ENCODE assay signal across 8 cellular contexts in genomic region chr19:58380037-58380735, GRCh38. TPM values are rescaled to one million over a fixed set of nuclear protein-coding genes. Genes with fewer than 3 reads are reported as not detected.
DNase-seq lines count a peak whose midpoint lies in the region; ATAC-seq, FAIRE-seq and TF ChIP-seq lines count a peak whose summit lies in the region.

No MANE protein-coding gene starts in this region.

- peak overlapping the region; percentile 95 for H3K4me3 Mint-ChIP-seq in activated naive CD4-positive, alpha-beta T cell treated with anti-CD3 and anti-CD28 coated beads, Interleukin-2, amount 50 U/mL, for 24 hours
- peak overlapping the region; percentile 92 for H3K4me3 Mint-ChIP-seq in activated naive CD8-positive, alpha-beta T cell treated with anti-CD3 and anti-CD28 coated beads, Interleukin-2, amount 10 ng/mL, durations not matched to agents 7 days and 5 days

- no peaks in the 10 kb centered on the region for H3K27me3 Mint-ChIP-seq in activated naive CD4-positive, alpha-beta T cell treated with anti-CD3 and anti-CD28 coated beads, Interleukin-2, amount 50 U/mL, for 24 hours
- no peaks in the 10 kb centered on the region for H3K27me3 Mint-ChIP-seq in activated naive CD8-positive, alpha-beta T cell treated with anti-CD3 and anti-CD28 coated beads, Interleukin-2, amount 10 ng/mL, durations not matched to agents 7 days and 5 days

- H3K4me1 Mint-ChIP-seq in activated naive CD4-positive, alpha-beta T cell treated with anti-CD3 and anti-CD28 coated beads, Interleukin-2, amount 50 U/mL, for 24 hours = peaks cover 20% of the 10 kb centered on the region
- H3K4me1 Mint-ChIP-seq in activated naive CD8-positive, alpha-beta T cell treated with anti-CD3 and anti-CD28 coated beads, Interleukin-2, amount 10 ng/mL, durations not matched to agents 7 days and 5 days = peaks cover 13% of the 10 kb centered on the region

- no peaks in the 10 kb centered on the region for H3K9me3 Mint-ChIP-seq in activated naive CD4-positive, alpha-beta T cell treated with anti-CD3 and anti-CD28 coated beads, Interleukin-2, amount 50 U/mL, for 24 hours
- H3K9me3 Mint-ChIP-seq in activated naive CD8-positive, alpha-beta T cell treated with anti-CD3 and anti-CD28 coated beads, Interleukin-2, amount 10 ng/mL, durations not matched to agents 7 days and 5 days = no peaks in the 10 kb centered on the region

- FAIRE-seq in RCC 7860 (lab: Jason Lieb, UNC) = no peak

- H3K4me1 ChIP-seq in testis = peaks cover 13% of the 10 kb centered on the region

- H3K27ac ChIP-seq in layer of hippocampus (ENCODE audit: low read depth, low read length) = peak overlapping the region; percentile 90
- H3K27ac ChIP-seq in testis = peak overlapping the region; percentile 83 to 95

- no peak for TF ChIP-seq CTCF in testis (IDR thresholded peaks at IDR 0.05)

- H3K27me3 ChIP-seq in layer of hippocampus (ENCODE audit: control insufficient read depth, insufficient read depth, low read length) (no peaks in the 10 kb centered on the region), testis (no peaks in the 10 kb centered on the region)

- POLR2A ChIA-PET in activated naive CD8-positive, alpha-beta T cell treated with anti-CD3 and anti-CD28 coated beads, Interleukin-2, amount 10 ng/mL, durations not matched to agents 7 days and 5 days (lab: Charles Lee) = interaction anchor here (0.5 to 4.2 kb wide), 9 partner anchors 17 to 644 kb away, joined by 3 to 34 read pairs (median 3); partner anchors contain the start of genes ZBTB45, ZNF132, ZNF497 and ZSCAN22

- H3K9me3 ChIP-seq in testis = no peaks in the 10 kb centered on the region

- peak overlapping the region; percentile 79 to 80 for H3K4me3 ChIP-seq in testis

- no peaks in the 10 kb centered on the region for H3K36me3 Mint-ChIP-seq in activated naive CD4-positive, alpha-beta T cell treated with anti-CD3 and anti-CD28 coated beads, Interleukin-2, amount 50 U/mL, for 24 hours
- no peaks in the 10 kb centered on the region for H3K36me3 Mint-ChIP-seq in activated naive CD8-positive, alpha-beta T cell treated with anti-CD3 and anti-CD28 coated beads, Interleukin-2, amount 10 ng/mL, durations not matched to agents 7 days and 5 days

- H3K27ac Mint-ChIP-seq in activated naive CD4-positive, alpha-beta T cell treated with anti-CD3 and anti-CD28 coated beads, Interleukin-2, amount 50 U/mL, for 24 hours = peak overlapping the region; percentile 97
- H3K27ac Mint-ChIP-seq in activated naive CD8-positive, alpha-beta T cell treated with anti-CD3 and anti-CD28 coated beads, Interleukin-2, amount 10 ng/mL, durations not matched to agents 7 days and 5 days = peak overlapping the region; percentile 96

- no peak for ATAC-seq in activated naive CD8-positive, alpha-beta T cell treated with anti-CD3 and anti-CD28 coated beads, Interleukin-2, amount 10 ng/mL, durations not matched to agents 7 days and 5 days (ENCODE audit: low read depth)
- no peak for ATAC-seq in HG03097 (IDR thresholded peaks at IDR 0.05; ENCODE audit: low FRiP score, unreplicated experiment)

- intact Hi-C loops in testis (cut with DNase I; ENCODE audit: low total_unique reads) = no loop called here

- no peak for TF ChIP-seq POLR2A in testis (IDR thresholded peaks at IDR 0.05)

- DNase-seq in activated naive CD4-positive, alpha-beta T cell treated with Interleukin-2 at 50 U/mL for 16 hours = no peak
- no peak for DNase-seq in activated naive CD8-positive, alpha-beta T cell treated with anti-CD3 and anti-CD28 coated beads, Interleukin-2, amount 10 ng/mL, durations not matched to agents 7 days and 5 days
- DNase-seq in testis = no peak
- DNase-seq in NCI-H774 (lab: John Stamatoyannopoulos, UW) = no peak
- no peak for DNase-seq in RCC 7860 (ENCODE audit: low spot score)

- no peaks in the 10 kb centered on the region for H3K36me3 ChIP-seq in testis (ENCODE audit: low read depth, missing control alignments)

- WGBS in testis, 2 donors = 2 to 5% methylated on average over 30 of the region's 30 CpGs

RNA-seq across cellular contexts. Expression of gene ZNF837, which starts 0.6 kb away (rescaled TPM):
- total RNA-seq in activated naive CD8-positive, alpha-beta T cell treated with anti-CD3 and anti-CD28 coated beads, Interleukin-2, amount 10 ng/mL, durations not matched to agents 7 days and 5 days = 1 to 10 TPM; 2.9 to 3.5 TPM
- total RNA-seq in testis = 1 to 10 TPM; 6.2 to 9.3 TPM
- polyA plus RNA-seq in testis (ENCODE audit: insufficient read depth, low read depth, low replicate concordance) = 1.3 TPM

RNA-seq across cellular contexts. Expression of gene RPS5, which starts 6.9 kb away (rescaled TPM):
- total RNA-seq in activated naive CD8-positive, alpha-beta T cell treated with anti-CD3 and anti-CD28 coated beads, Interleukin-2, amount 10 ng/mL, durations not matched to agents 7 days and 5 days = 1,000 to 10,000 TPM; 1,038 to 1,039 TPM
- total RNA-seq in testis = 1,000 to 10,000 TPM in 1 of 2 donors, 100 to 1,000 TPM in 1; 437 to 1,004 TPM
- polyA plus RNA-seq in testis (ENCODE audit: insufficient read depth, low read depth, low replicate concordance) = 746 TPM

RNA-seq across cellular contexts. Expression of gene RNF225, which starts 15.3 kb away (rescaled TPM):
- under 1 TPM; 0.83 to 0.94 TPM for total RNA-seq in activated naive CD8-positive, alpha-beta T cell treated with anti-CD3 and anti-CD28 coated beads, Interleukin-2, amount 10 ng/mL, durations not matched to agents 7 days and 5 days
- not detected for total RNA-seq in testis
- not detected for polyA plus RNA-seq in testis (ENCODE audit: insufficient read depth, low read depth, low replicate concordance)

RNA-seq across cellular contexts. Expression of gene ZNF497, which starts 17.6 kb away (rescaled TPM):
- 1 to 10 TPM; 1.7 to 2.1 TPM for total RNA-seq in activated naive CD8-positive, alpha-beta T cell treated with anti-CD3 and anti-CD28 coated beads, Interleukin-2, amount 10 ng/mL, durations not matched to agents 7 days and 5 days
- 10 to 100 TPM; 10.3 to 10.7 TPM for total RNA-seq in testis
- 2.6 TPM for polyA plus RNA-seq in testis (ENCODE audit: insufficient read depth, low read depth, low replicate concordance)

RNA-seq across cellular contexts. Expression of gene A1BG, which starts 26.9 kb away (rescaled TPM):
- total RNA-seq in activated naive CD8-positive, alpha-beta T cell treated with anti-CD3 and anti-CD28 coated beads, Interleukin-2, amount 10 ng/mL, durations not matched to agents 7 days and 5 days = 10 to 100 TPM; 21.0 to 22.8 TPM
- 10 to 100 TPM in 1 of 2 donors, 1 to 10 TPM in 1; 3.5 to 13.1 TPM for total RNA-seq in testis
- polyA plus RNA-seq in testis (ENCODE audit: insufficient read depth, low read depth, low replicate concordance) = 4.5 TPM
